Comparison of ENCODE assay signal across 8 cellular contexts in genomic region chr2:172426635-172427255, GRCh38. TPM values are rescaled to one million over a fixed set of nuclear protein-coding genes. Genes with fewer than 3 reads are reported as not detected.
DNase-seq lines count a peak whose midpoint lies in the region; ATAC-seq, FAIRE-seq and TF ChIP-seq lines count a peak whose summit lies in the region.

No MANE protein-coding gene starts in this region.

- H3K4me1 ChIP-seq in iPS-15b (ENCODE audit: control insufficient read depth, insufficient read depth, low read length) = peaks cover 28% of the 10 kb centered on the region

- peaks cover 4% of the 10 kb centered on the region for H3K27me3 Mint-ChIP-seq in activated CD8-positive, alpha-beta T cell treated with anti-CD3 and anti-CD28 coated beads for 36 hours

- no peaks in the 10 kb centered on the region for H3K36me3 ChIP-seq in iPS-15b (ENCODE audit: control insufficient read depth, insufficient read depth, low read length)

- POLR2A ChIA-PET in activated CD8-positive, alpha-beta T cell treated with anti-CD3 and anti-CD28 coated beads for 36 hours (lab: Charles Lee) = interaction anchor here (1.9 to 7.5 kb wide), 3 partner anchors 9 to 36 kb away, joined by 6 to 66 read pairs (median 43); no protein-coding TSS in a partner anchor

- peak overlapping the region; percentile 76 for H3K27ac Mint-ChIP-seq in activated CD8-positive, alpha-beta T cell treated with anti-CD3 and anti-CD28 coated beads for 36 hours
- no peak overlapping the region for H3K27ac Mint-ChIP-seq in stimulated activated effector memory CD8-positive, alpha-beta T cell treated with anti-CD3 and anti-CD28 coated beads, Interleukin-12 subunit alpha, Interleukin-12 subunit beta, amount 100 ng/mL, for 72 hours

- H3K4me3 ChIP-seq in iPS-15b (ENCODE audit: low read depth, low read length) = peak overlapping the region; percentile 83

- no peaks in the 10 kb centered on the region for H3K9me3 ChIP-seq in iPS-15b (ENCODE audit: control insufficient read depth, insufficient read depth, low read length)

- ATAC-seq in activated CD8-positive, alpha-beta T cell treated with anti-CD3 and anti-CD28 coated beads for 36 hours = no peak
- ATAC-seq in stimulated activated effector memory CD8-positive, alpha-beta T cell treated with anti-CD3 and anti-CD28 coated beads, Interleukin-12 subunit alpha, Interleukin-12 subunit beta, amount 100 ng/mL, for 72 hours = no peak
- ATAC-seq in GM18861 (IDR thresholded peaks at IDR 0.05; ENCODE audit: unreplicated experiment) (no peak), HG03521 (IDR thresholded peaks at IDR 0.05; ENCODE audit: unreplicated experiment) (no peak)

- no peak overlapping the region for H3K9ac ChIP-seq in iPS-15b (ENCODE audit: low read depth, low read length)

- intact Hi-C loops in activated CD8-positive, alpha-beta T cell treated with anti-CD3 and anti-CD28 coated beads for 36 hours (cut with micrococcal nuclease) = no loop called here

- CTCF ChIA-PET in activated CD8-positive, alpha-beta T cell treated with anti-CD3 and anti-CD28 coated beads for 36 hours (lab: Charles Lee) = interaction anchor here (0.6 to 33.7 kb wide), 5 partner anchors 13 to 323 kb away, joined by 3 to 746 read pairs (median 9); no protein-coding TSS in a partner anchor

- H3K9me3 Mint-ChIP-seq in activated CD8-positive, alpha-beta T cell treated with anti-CD3 and anti-CD28 coated beads for 36 hours = no peaks in the 10 kb centered on the region
- no peaks in the 10 kb centered on the region for H3K9me3 Mint-ChIP-seq in stimulated activated effector memory CD8-positive, alpha-beta T cell treated with anti-CD3 and anti-CD28 coated beads, Interleukin-12 subunit alpha, Interleukin-12 subunit beta, amount 100 ng/mL, for 72 hours

- H3K4me3 Mint-ChIP-seq in activated CD8-positive, alpha-beta T cell treated with anti-CD3 and anti-CD28 coated beads for 36 hours = peak overlapping the region; percentile 76
- peak overlapping the region; percentile 69 for H3K4me3 Mint-ChIP-seq in stimulated activated effector memory CD8-positive, alpha-beta T cell treated with anti-CD3 and anti-CD28 coated beads, Interleukin-12 subunit alpha, Interleukin-12 subunit beta, amount 100 ng/mL, for 72 hours

- no peak for FAIRE-seq in frontal cortex (lab: Jason Lieb, UNC)

- peaks cover 4% of the 10 kb centered on the region for H3K27me3 ChIP-seq in iPS-15b (ENCODE audit: control insufficient read depth, insufficient read depth, low read length)

- peaks cover 51% of the 10 kb centered on the region for H3K4me1 Mint-ChIP-seq in activated CD8-positive, alpha-beta T cell treated with anti-CD3 and anti-CD28 coated beads for 36 hours (ENCODE audit: low read depth)
- H3K4me1 Mint-ChIP-seq in stimulated activated effector memory CD8-positive, alpha-beta T cell treated with anti-CD3 and anti-CD28 coated beads, Interleukin-12 subunit alpha, Interleukin-12 subunit beta, amount 100 ng/mL, for 72 hours = peaks cover 32% of the 10 kb centered on the region

- no peak for TF ChIP-seq CTCF in activated CD8-positive, alpha-beta T cell treated with anti-CD3 and anti-CD28 coated beads for 36 hours (IDR thresholded peaks at IDR 0.05)

- H3K36me3 Mint-ChIP-seq in activated CD8-positive, alpha-beta T cell treated with anti-CD3 and anti-CD28 coated beads for 36 hours (ENCODE audit: low read depth) = no peaks in the 10 kb centered on the region
- no peaks in the 10 kb centered on the region for H3K36me3 Mint-ChIP-seq in stimulated activated effector memory CD8-positive, alpha-beta T cell treated with anti-CD3 and anti-CD28 coated beads, Interleukin-12 subunit alpha, Interleukin-12 subunit beta, amount 100 ng/mL, for 72 hours

- peak; percentile 96 for DNase-seq in DMS53 (lab: John Stamatoyannopoulos, UW)
- no peak for DNase-seq in DMS53 treated with DMSO at 0.1 percent for 48 hours (lab: John Stamatoyannopoulos, UW; ENCODE audit: unreplicated experiment)
- DNase-seq in activated CD8-positive, alpha-beta T cell treated with anti-CD3 and anti-CD28 coated beads for 36 hours = no peak
- no peak for DNase-seq in stimulated activated effector memory CD8-positive, alpha-beta T cell treated with anti-CD3 and anti-CD28 coated beads, Interleukin-12 subunit alpha, Interleukin-12 subunit beta, amount 100 ng/mL, for 72 hours (ENCODE audit: low spot score in 2 of 2)
- no peak for DNase-seq in frontal cortex (ENCODE audit: low spot score in 2 of 2)

RNA-seq across cellular contexts. Expression of gene ITGA6, which starts 0.6 kb away (rescaled TPM):
- total RNA-seq in activated CD8-positive, alpha-beta T cell treated with anti-CD3 and anti-CD28 coated beads for 36 hours = 1 to 10 TPM; 7.9 to 8.4 TPM
- total RNA-seq in frontal cortex = 26.5 TPM
